Comparison of ENCODE assay signal across 1 cellular context in genomic region chr17:74981979-74982662, GRCh38.
A peak's percentile ranks its signal among the peaks of the same experiment; 100 is the strongest.
TF ChIP-seq lines count a peak whose summit lies in the region.

No MANE protein-coding gene starts in this region.

TF ChIP-seq in HEK293, 187 proteins besides CTCF, POLR2A, EP300 and RAD21 (continued from another document):
- TF ChIP-seq MZF1 (tag by site-specific recombination; IDR thresholded peaks at IDR 0.05; ENCODE audit: borderline replicate concordance) (0 out of 2 replicates have a peak, but pooled peaks have one; percentile 19), ZNF561 (tag by site-specific recombination; IDR thresholded peaks at IDR 0.05; ENCODE audit: borderline replicate concordance) (no peak; the same call in 1 of the 2 replicates), ZFP37 (tag by site-specific recombination; IDR thresholded peaks at IDR 0.05) (peak; percentile 94), ZNF280C (tag by site-specific recombination; IDR thresholded peaks at IDR 0.05) (no peak), ZSCAN16 (tag by site-specific recombination; IDR thresholded peaks at IDR 0.05) (0 out of 2 replicates have a peak, but pooled peaks have one; percentile 24), SP7 (tag by site-specific recombination; IDR thresholded peaks at IDR 0.05) (peak; percentile 90), ZSCAN23 (tag by site-specific recombination; IDR thresholded peaks at IDR 0.05) (peak; percentile 79; the same call in 1 of the 2 replicates), ATF2 (tag by site-specific recombination; IDR thresholded peaks at IDR 0.05; ENCODE audit: low read depth) (peak; percentile 89), PATZ1 (tag by site-specific recombination; IDR thresholded peaks at IDR 0.05) (peak; percentile 95), ZFHX2 (tag by site-specific recombination; conservative IDR thresholded peaks at IDR 0.05) (peak; percentile 75), ZNF768 (tag by site-specific recombination; IDR thresholded peaks at IDR 0.05) (no peak), ZNF830 (tag by site-specific recombination; IDR thresholded peaks at IDR 0.05; ENCODE audit: low read depth) (no peak), PRDM10 (tag by site-specific recombination; IDR thresholded peaks at IDR 0.05) (peak; percentile 83), PRDM4 (tag by site-specific recombination; IDR thresholded peaks at IDR 0.05) (0 out of 2 replicates have a peak, but pooled peaks have one; percentile 41), ZIC2 (tag by site-specific recombination; IDR thresholded peaks at IDR 0.05) (no peak; the same call in none of the 2 replicates), OVOL3 (tag by site-specific recombination; IDR thresholded peaks at IDR 0.05) (peak; percentile 50; the same call in 1 of the 2 replicates), IKZF3 (tag by site-specific recombination; IDR thresholded peaks at IDR 0.05) (0 out of 2 replicates have a peak, but pooled peaks have one; percentile 19), ZBTB26 (tag by site-specific recombination; optimal IDR thresholded peaks at IDR 0.05) (peak; percentile 89), ZNF48 (tag by site-specific recombination; IDR thresholded peaks at IDR 0.05) (no peak), TSHZ1 (tag by site-specific recombination; IDR thresholded peaks at IDR 0.05; ENCODE audit: borderline replicate concordance) (peak; percentile 56; the same call in 1 of the 2 replicates)
TF ChIP-seq in HEK293: peak in this region for 77.
